In genomic region chr16:62201911-62202310, GRCh38 we compare ENCODE assay signal across 27 cellular contexts.
DNase-seq lines count a peak whose midpoint lies in the region; ATAC-seq, FAIRE-seq and TF ChIP-seq lines count a peak whose summit lies in the region.
"Had no signal": no experiment of that assay in that cellular context is flagged by ENCODE, and none has a peak within 500 bp of the region (broad histone marks: within the 10 kb centered on the region; RNA-seq: fewer than 3 reads in every experiment).

No MANE protein-coding gene starts in this region.

- H3K18ac ChIP-seq in H1 (ENCODE audit: extremely low read depth, low read length) (no peak overlapping the region), mesendoderm (ENCODE audit: low read length) (no peak overlapping the region)

- H4K20me1 ChIP-seq in GM23338 (replicated peaks; ENCODE audit: insufficient read depth) = no peaks in the 10 kb centered on the region
- no peaks in the 10 kb centered on the region for H4K20me1 ChIP-seq in H1 (replicated peaks in 1 of 2; ENCODE audit: control insufficient read depth in 1 of 2, insufficient read depth in 2 of 2, low read length in 2 of 2)
- H4K20me1 ChIP-seq: BLaER1 treated with 17β-estradiol and CSF1 and Interleukin-3, amounts not matched to agents 10 nM and 100 nM had no signal

- CTCF ChIA-PET in H1 (lab: Charles Lee; ENCODE audit: partially characterized antibody) = interaction anchor here (0.9 to 8.3 kb wide), 4 partner anchors 11 to 1087 kb away, joined by 4 to 71 read pairs (median 21); no protein-coding TSS in a partner anchor
- CTCF ChIA-PET in activated CD4-positive, alpha-beta memory T cell treated with anti-CD3 and anti-CD28 coated beads, Interleukin-2, amount 10 ng/mL, durations not matched to agents 7 days and 5 days (lab: Charles Lee) = no interaction called here

- H3K27ac Mint-ChIP-seq in GM23338 = no peak overlapping the region
- no peak overlapping the region for H3K27ac Mint-ChIP-seq in activated CD4-positive, alpha-beta memory T cell treated with anti-CD3 and anti-CD28 coated beads, Interleukin-2, amount 10 ng/mL, durations not matched to agents 7 days and 5 days
- H3K27ac Mint-ChIP-seq: CD4-positive, alpha-beta T cell; T-cell had no signal

- POLR2A ChIA-PET in H1 (lab: Charles Lee; ENCODE audit: partially characterized antibody) = no interaction called here
- POLR2A ChIA-PET in activated CD4-positive, alpha-beta memory T cell treated with anti-CD3 and anti-CD28 coated beads, Interleukin-2, amount 10 ng/mL, durations not matched to agents 7 days and 5 days (lab: Charles Lee) = no interaction called here

- no peak for TF ChIP-seq POLR2A in H1 (IDR thresholded peaks at IDR 0.05; ENCODE audit: control extremely low read depth in 1 of 2, low read depth in 2 of 2, low read length in 2 of 2)

- H2BK20ac ChIP-seq in H1 (ENCODE audit: low read length) = no peak overlapping the region

- no peak overlapping the region for H3K4me2 ChIP-seq in GM23338
- no peak overlapping the region for H3K4me2 ChIP-seq in H1 (ENCODE audit: insufficient read depth in 1 of 2, low read depth in 2 of 2, low read length in 2 of 2)
- no peak overlapping the region for H3K4me2 ChIP-seq in mesendoderm (ENCODE audit: low read length)
- H3K4me2 ChIP-seq: A549; BLaER1 treated with 17β-estradiol and CSF1 and Interleukin-3, amounts not matched to agents 10 nM and 100 nM had no signal

- 72% methylated on average over 7 of the region's 8 CpGs; no CpG with 5 or more reads in 1 of the 2 experiments for WGBS in H1 (ENCODE audit: extremely low coverage in 1 of 2, insufficient coverage in 1 of 2, insufficient read length in 1 of 2, insufficient replicate concordance in 2 of 2, low coverage in 1 of 2, low lambda C conversion rate in 2 of 2, missing lambda C conversion rate in 1 of 2), 2 experiments
- no CpG with 5 or more reads among the region's 8 CpGs for WGBS in mesendoderm (ENCODE audit: extremely low coverage, insufficient coverage, low lambda C conversion rate)

- H3K79me2 ChIP-seq in GM23338 (replicated peaks; ENCODE audit: insufficient read depth) (no peaks in the 10 kb centered on the region), H1 (ENCODE audit: control insufficient read depth in 1 of 2, insufficient read depth in 2 of 2, low read length in 2 of 2) (no peaks in the 10 kb centered on the region), mesendoderm (ENCODE audit: control insufficient read depth, insufficient read depth, low read length) (no peaks in the 10 kb centered on the region)

- H3K4me1 Mint-ChIP-seq in GM23338 = no peaks in the 10 kb centered on the region
- H3K4me1 Mint-ChIP-seq in activated CD4-positive, alpha-beta memory T cell treated with anti-CD3 and anti-CD28 coated beads, Interleukin-2, amount 10 ng/mL, durations not matched to agents 7 days and 5 days = no peaks in the 10 kb centered on the region
- H3K4me1 Mint-ChIP-seq: T-cell had no signal

- H4K8ac ChIP-seq in H1 (ENCODE audit: extremely low read depth, insufficient read depth, low read length) (no peak overlapping the region), mesendoderm (ENCODE audit: low read depth, low read length) (no peak overlapping the region)

- no peaks in the 10 kb centered on the region for H3F3A ChIP-seq in GM23338 (replicated peaks; ENCODE audit: low read depth)

- H3K9me3 Mint-ChIP-seq in GM23338 = no peaks in the 10 kb centered on the region
- peaks cover 2% of the 10 kb centered on the region for H3K9me3 Mint-ChIP-seq in activated CD4-positive, alpha-beta memory T cell treated with anti-CD3 and anti-CD28 coated beads, Interleukin-2, amount 10 ng/mL, durations not matched to agents 7 days and 5 days

- H3K4me3 Mint-ChIP-seq in GM23338 = no peak overlapping the region
- H3K4me3 Mint-ChIP-seq in activated CD4-positive, alpha-beta memory T cell treated with anti-CD3 and anti-CD28 coated beads, Interleukin-2, amount 10 ng/mL, durations not matched to agents 7 days and 5 days = no peak overlapping the region
- H3K4me3 Mint-ChIP-seq: CD4-positive, alpha-beta T cell; T-cell had no signal

- no peaks in the 10 kb centered on the region for H3K9me3 ChIP-seq in H1 (ENCODE audit: insufficient read depth in 2 of 2, low read depth in 1 of 2, low read length in 1 of 2)
- H3K9me3 ChIP-seq: A549; BLaER1 treated with 17β-estradiol and CSF1 and Interleukin-3, amounts not matched to agents 10 nM and 100 nM had no signal

- TF ChIP-seq RAD21 in H1 (IDR thresholded peaks at IDR 0.05 in 1 of 2, conservative IDR thresholded peaks at IDR 0.05 in 1 of 2; ENCODE audit: low read depth in 2 of 2, low read length in 2 of 2) = no peak

- H4K5ac ChIP-seq in H1 (ENCODE audit: insufficient read length, low read depth, low read length) = no peak overlapping the region
- H4K5ac ChIP-seq in mesendoderm (ENCODE audit: low read length) = no peak overlapping the region

- no peak for TF ChIP-seq CTCF in GM23338 (conservative IDR thresholded peaks at IDR 0.05; ENCODE audit: low read depth in 2 of 2)
- TF ChIP-seq CTCF in H1 (IDR thresholded peaks at IDR 0.05; ENCODE audit: control extremely low read depth in 1 of 3, insufficient read depth in 1 of 3, low read depth in 1 of 3, low read length in 3 of 3) = no peak

- no peak overlapping the region for H2BK15ac ChIP-seq in H1 (ENCODE audit: low read length)
- H2BK15ac ChIP-seq in mesendoderm (replicated peaks; ENCODE audit: low read depth) = no peak overlapping the region

- H2BK120ac ChIP-seq in H1 (replicated peaks; ENCODE audit: low read depth, low read length) (no peak overlapping the region), mesendoderm (ENCODE audit: low read depth, low read length) (no peak overlapping the region)

- H3K4ac ChIP-seq in H1 (replicated peaks; ENCODE audit: insufficient read length, low read depth, low read length) (no peak overlapping the region), mesendoderm (ENCODE audit: low read depth, low read length) (no peak overlapping the region)

- H3K23me2 ChIP-seq in H1 (ENCODE audit: low read depth, low read length) = no peaks in the 10 kb centered on the region

- H2AFZ ChIP-seq in GM23338 = no peak overlapping the region
- H2AFZ ChIP-seq in H1 (ENCODE audit: low read length) = no peak overlapping the region

- H3K27me3 ChIP-seq in GM23338 (ENCODE audit: insufficient read depth) (no peaks in the 10 kb centered on the region), H1 (replicated peaks in 1 of 4; ENCODE audit: control insufficient read depth in 3 of 4, extremely low read depth in 1 of 4, insufficient read depth in 3 of 4, low read length in 3 of 4) (no peaks in the 10 kb centered on the region), mesendoderm (ENCODE audit: insufficient read depth, low read length, poor library complexity) (no peaks in the 10 kb centered on the region)
- H3K27me3 ChIP-seq: BLaER1 treated with 17β-estradiol and CSF1 and Interleukin-3, amounts not matched to agents 10 nM and 100 nM had no signal

- DNase-seq in GM23338 (ENCODE audit: low spot score) = peak; percentile 46
- peak; percentile 16 for DNase-seq in Jurkat, Clone E6-1 (ENCODE audit: low read depth, low spot score)
- DNase-seq in H1 (ENCODE audit: low read depth in 1 of 2, low spot score in 2 of 2) = no peak
- DNase-seq in mesendoderm = peak; percentile 21
- DNase-seq in NCI-H2081 treated with DMSO at 0.1 percent for 48 hours (lab: John Stamatoyannopoulos, UW) = no peak
- no peak for DNase-seq in activated CD4-positive, alpha-beta memory T cell treated with anti-CD3 and anti-CD28 coated beads, Interleukin-2, amount 10 ng/mL, durations not matched to agents 7 days and 5 days
- DNase-seq: AML-193; CD4-positive, alpha-beta T cell; DMS79; GF-D8; HCEC 1CT; Karpas-422; NCI-H1092 treated with DMSO at 0.1 percent for 48 hours; NCI-H1436 treated with DMSO at 0.1 percent for 48 hours; NCI-H1930; NCI-H2227 treated with DMSO at 0.1 percent for 48 hours; NCI-H69; NK-92 treated with Interleukin-12 subunit alpha and Interleukin-12 subunit beta, amount 100 ng/mL, for 24 hours; PC-3; Right ventricle myocardium superior; T-cell had no signal

- H2AK5ac ChIP-seq in H1 (ENCODE audit: low read depth, low read length) = no peak overlapping the region
- no peak overlapping the region for H2AK5ac ChIP-seq in mesendoderm (ENCODE audit: low read length)

- H4K91ac ChIP-seq in H1 (replicated peaks; ENCODE audit: insufficient read length, low read length) = no peak overlapping the region

- H3K9ac ChIP-seq in H1 (replicated peaks in 1 of 4; ENCODE audit: extremely low read depth in 1 of 4, low read depth in 3 of 4, low read length in 3 of 4) (no peak overlapping the region), mesendoderm (ENCODE audit: low read length) (no peak overlapping the region)
- H3K9ac ChIP-seq: BLaER1 treated with 17β-estradiol and CSF1 and Interleukin-3, amounts not matched to agents 10 nM and 100 nM had no signal

- ATAC-seq in GM23338 (peak; percentile 41; the same call in 2 of the 3 replicates), HG03354 (IDR thresholded peaks at IDR 0.05; ENCODE audit: poor library complexity, severe bottlenecking, unreplicated experiment) (no peak)
- ATAC-seq: A549, PC-3, T-cell had no signal

- H3K23ac ChIP-seq in H1 (ENCODE audit: insufficient read length) = no peak overlapping the region
- no peak overlapping the region for H3K23ac ChIP-seq in mesendoderm (ENCODE audit: low read length)

- TF ChIP-seq EP300 in H1 (IDR thresholded peaks at IDR 0.05; ENCODE audit: borderline replicate concordance in 1 of 2, low read depth in 2 of 2, low read length in 2 of 2) = no peak

- H3K36me3 Mint-ChIP-seq in GM23338 (ENCODE audit: low read depth) = no peaks in the 10 kb centered on the region
- no peaks in the 10 kb centered on the region for H3K36me3 Mint-ChIP-seq in activated CD4-positive, alpha-beta memory T cell treated with anti-CD3 and anti-CD28 coated beads, Interleukin-2, amount 10 ng/mL, durations not matched to agents 7 days and 5 days (ENCODE audit: low read depth)
- H3K36me3 Mint-ChIP-seq: T-cell had no signal

- H3K9me2 ChIP-seq in GM23338 (ENCODE audit: insufficient read depth) = no peaks in the 10 kb centered on the region

- H2BK5ac ChIP-seq in H1 (ENCODE audit: low read depth, low read length) (no peak overlapping the region), mesendoderm (ENCODE audit: low read length) (no peak overlapping the region)

- no peak overlapping the region for H2BK12ac ChIP-seq in H1 (ENCODE audit: low read depth, low read length)

- H3K4me3 ChIP-seq in GM23338 (no peak overlapping the region), H1 (ENCODE audit: extremely low read depth in 1 of 4, insufficient read depth in 2 of 4, low read depth in 3 of 4, low read length in 4 of 4) (no peak overlapping the region), mesendoderm (ENCODE audit: low read length) (no peak overlapping the region)
- no peak overlapping the region for H3K4me3 ChIP-seq in Jurkat, Clone E6-1 (ENCODE audit: low read length)
- H3K4me3 ChIP-seq: A549; BLaER1 treated with 17β-estradiol and CSF1 and Interleukin-3, amounts not matched to agents 10 nM and 100 nM had no signal

- H3K4me1 ChIP-seq in GM23338 (ENCODE audit: insufficient read depth) (no peaks in the 10 kb centered on the region), H1 (replicated peaks in 1 of 4; ENCODE audit: control insufficient read depth in 3 of 4, insufficient read depth in 4 of 4, low read length in 3 of 4) (no peaks in the 10 kb centered on the region), mesendoderm (ENCODE audit: control insufficient read depth, low read depth, low read length) (no peaks in the 10 kb centered on the region)
- H3K4me1 ChIP-seq: A549; BLaER1 treated with 17β-estradiol and CSF1 and Interleukin-3, amounts not matched to agents 10 nM and 100 nM had no signal

- H3K79me1 ChIP-seq in H1 (ENCODE audit: low read depth, low read length) = no peaks in the 10 kb centered on the region
- H3K79me1 ChIP-seq in mesendoderm (ENCODE audit: low read length) = no peaks in the 10 kb centered on the region

- H3K36me3 ChIP-seq in GM23338 (ENCODE audit: insufficient read depth) (no peaks in the 10 kb centered on the region), H1 (ENCODE audit: control insufficient read depth in 2 of 4, insufficient read depth in 4 of 4, low read length in 3 of 4) (no peaks in the 10 kb centered on the region), mesendoderm (ENCODE audit: control insufficient read depth, insufficient read depth, low read length) (no peaks in the 10 kb centered on the region)
- H3K36me3 ChIP-seq: BLaER1 treated with 17β-estradiol and CSF1 and Interleukin-3, amounts not matched to agents 10 nM and 100 nM had no signal

- no peak overlapping the region for H3K56ac ChIP-seq in H1 (replicated peaks; ENCODE audit: insufficient read length, low read depth, low read length)
- no peak overlapping the region for H3K56ac ChIP-seq in mesendoderm (ENCODE audit: low read length)

- H3K27ac ChIP-seq in GM23338 (ENCODE audit: low read depth) (no peak overlapping the region), H1 (ENCODE audit: low read depth, low read length) (no peak overlapping the region), mesendoderm (ENCODE audit: low read depth, low read length) (no peak overlapping the region)
- H3K27ac ChIP-seq: A549; BLaER1 treated with 17β-estradiol and CSF1 and Interleukin-3, amounts not matched to agents 10 nM and 100 nM; HL-60 had no signal

- no peak overlapping the region for H3K14ac ChIP-seq in H1 (ENCODE audit: insufficient read length)

- no peak for FAIRE-seq in H1 (lab: Jason Lieb, UNC)
- FAIRE-seq: A549, GM12892, GM19239 had no signal

- no peaks in the 10 kb centered on the region for H3K27me3 Mint-ChIP-seq in GM23338 (ENCODE audit: insufficient read depth, low read depth, poor library complexity)
- no peaks in the 10 kb centered on the region for H3K27me3 Mint-ChIP-seq in activated CD4-positive, alpha-beta memory T cell treated with anti-CD3 and anti-CD28 coated beads, Interleukin-2, amount 10 ng/mL, durations not matched to agents 7 days and 5 days
- H3K27me3 Mint-ChIP-seq: CD4-positive, alpha-beta T cell; T-cell had no signal

Comparison
In these comparisons a context has a peak if more than half of its experiments do, and no peak if none do; other contexts are left out.
1. DNase-seq: peak in GM23338 (single experiment), Jurkat, Clone E6-1 (single experiment) and mesendoderm (single experiment); none in H1 (0 of 2), NCI-H2081 treated with DMSO at 0.1 percent for 48 hours (single experiment) and activated CD4-positive, alpha-beta memory T cell treated with anti-CD3 and anti-CD28 coated beads, Interleukin-2, amount 10 ng/mL, durations not matched to agents 7 days and 5 days (single experiment).